ENCODE assay signal across 8 cellular contexts in the genomic region with DNA sequence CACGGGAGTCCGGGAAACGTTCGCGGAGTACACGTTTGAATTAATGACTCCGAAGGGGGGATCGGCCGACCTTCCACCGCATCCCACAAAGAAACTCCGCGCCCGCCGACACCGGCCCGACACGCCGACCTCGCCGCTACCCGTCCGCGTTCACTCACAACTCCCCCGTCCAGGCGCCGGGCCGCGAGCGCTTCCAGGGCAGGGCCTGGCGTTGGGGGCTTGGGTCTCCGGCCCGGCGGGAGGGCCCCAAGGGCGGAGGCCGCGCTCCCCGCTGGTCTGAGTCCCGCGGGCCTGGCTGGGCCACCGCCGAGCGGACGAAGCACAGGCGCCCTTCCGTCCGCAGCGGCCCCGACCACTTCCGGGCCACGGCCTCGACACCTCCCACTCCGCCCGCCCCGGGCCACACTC. TPM values are rescaled to one million over a fixed set of nuclear protein-coding genes. Genes with fewer than 3 reads are reported as not detected.
DNase-seq lines count a peak whose midpoint lies in the region; ATAC-seq and TF ChIP-seq lines count a peak whose summit lies in the region.
"Not testable (repeated sequence)": the region's sequence is repeated elsewhere in the genome, so short reads cannot be mapped to it uniquely, and the experiment has no call there.

No MANE protein-coding gene starts in this region.

- H3K27me3 ChIP-seq in effector memory CD4-positive, alpha-beta T cell (replicated peaks; ENCODE audit: control insufficient read depth, insufficient read depth, low read length, poor library complexity, severe bottlenecking); left lung: not testable (repeated sequence)

- H3K4me1 ChIP-seq in effector memory CD4-positive, alpha-beta T cell (ENCODE audit: control insufficient read depth, insufficient read depth, low read length, poor library complexity, severe bottlenecking): peaks cover 16% of the 10 kb centered on the region
- H3K4me1 ChIP-seq in left lung: peaks cover 20 to 44% of the 10 kb centered on the region in 2 donors

- not testable (repeated sequence) for TF ChIP-seq CTCF in C4-2B (conservative IDR thresholded peaks at IDR 0.05); NB4 (IDR thresholded peaks at IDR 0.05; ENCODE audit: low read depth, low read length); left lung (IDR thresholded peaks at IDR 0.05)

- peak; percentile 56 for ATAC-seq in GM19395 (IDR thresholded peaks at IDR 0.05; ENCODE audit: unreplicated experiment)
- ATAC-seq in HG02943 (IDR thresholded peaks at IDR 0.05; ENCODE audit: low read depth, unreplicated experiment): peak; percentile 57
- peak; percentile 85 for ATAC-seq in left lung

- intact Hi-C loops in activated CD4-positive, alpha-beta T cell treated with anti-CD3 and anti-CD28 coated beads, Interleukin-2, amount 10 ng/mL, durations not matched to agents 24 days and 14 days (cut with micrococcal nuclease); left lung (cut with DNase I): not testable (repeated sequence)

- not testable (repeated sequence) for H3K27me3 Mint-ChIP-seq in activated CD4-positive, alpha-beta T cell treated with anti-CD3 and anti-CD28 coated beads, Interleukin-2, amount 10 ng/mL, durations not matched to agents 24 days and 14 days

- H3K4me3 ChIP-seq in NB4 (ENCODE audit: low read depth, low read length): peak overlapping the region; percentile 83
- peak overlapping the region; percentile 95 for H3K4me3 ChIP-seq in effector memory CD4-positive, alpha-beta T cell (ENCODE audit: insufficient read depth, low read depth, low read length, poor library complexity, severe bottlenecking)
- peak overlapping the region; percentile 80 to 98 for H3K4me3 ChIP-seq in left lung
- H3K4me3 ChIP-seq in skin epidermis: peak overlapping the region; percentile 71 to 99 (median 92)

- TF ChIP-seq POLR2A in NB4 (IDR thresholded peaks at IDR 0.05; ENCODE audit: extremely low read depth, insufficient read length): not testable (repeated sequence)

- H3K9me3 ChIP-seq in effector memory CD4-positive, alpha-beta T cell (ENCODE audit: control insufficient read depth, low read length); left lung: not testable (repeated sequence)

- peak overlapping the region; percentile 97 for H3K27ac Mint-ChIP-seq in activated CD4-positive, alpha-beta T cell treated with anti-CD3 and anti-CD28 coated beads, Interleukin-2, amount 10 ng/mL, durations not matched to agents 24 days and 14 days

- peaks cover 40% of the 10 kb centered on the region for H3K36me3 Mint-ChIP-seq in activated CD4-positive, alpha-beta T cell treated with anti-CD3 and anti-CD28 coated beads, Interleukin-2, amount 10 ng/mL, durations not matched to agents 24 days and 14 days (ENCODE audit: low read depth)

- H3K4me1 Mint-ChIP-seq in activated CD4-positive, alpha-beta T cell treated with anti-CD3 and anti-CD28 coated beads, Interleukin-2, amount 10 ng/mL, durations not matched to agents 24 days and 14 days: peaks cover 29% of the 10 kb centered on the region

- peak overlapping the region; percentile 98 for H3K27ac ChIP-seq in C4-2B
- H3K27ac ChIP-seq in effector memory CD4-positive, alpha-beta T cell (ENCODE audit: insufficient read depth, low read length, poor library complexity, severe bottlenecking): peak overlapping the region; percentile 94
- H3K27ac ChIP-seq in left lung: peak overlapping the region; percentile 97 to 98
- H3K27ac ChIP-seq in skin epidermis: peak overlapping the region; percentile 67 to 99 (median 96)

- H3K36me3 ChIP-seq in effector memory CD4-positive, alpha-beta T cell (ENCODE audit: control insufficient read depth, insufficient read depth, low read length): peaks cover 16% of the 10 kb centered on the region
- peaks cover 0 to 21% of the 10 kb centered on the region in 2 donors for H3K36me3 ChIP-seq in left lung

- H3K9me3 Mint-ChIP-seq in activated CD4-positive, alpha-beta T cell treated with anti-CD3 and anti-CD28 coated beads, Interleukin-2, amount 10 ng/mL, durations not matched to agents 24 days and 14 days: not testable (repeated sequence)

- H3K4me3 Mint-ChIP-seq in activated CD4-positive, alpha-beta T cell treated with anti-CD3 and anti-CD28 coated beads, Interleukin-2, amount 10 ng/mL, durations not matched to agents 24 days and 14 days: peak overlapping the region; percentile 94

- DNase-seq in NB4 (ENCODE audit: low read depth); activated CD4-positive, alpha-beta T cell treated with anti-CD3 and anti-CD28 coated beads, Interleukin-2, amount 10 ng/mL, durations not matched to agents 24 days and 14 days; left lung: not testable (repeated sequence)
- peak in 1 of 3 donors; percentile 14 for DNase-seq in effector memory CD4-positive, alpha-beta T cell

RNA-seq across cellular contexts. Expression of a gene that starts 0.4 kb away (rescaled TPM):
- total RNA-seq in activated CD4-positive, alpha-beta T cell treated with anti-CD3 and anti-CD28 coated beads, Interleukin-2, amount 10 ng/mL, durations not matched to agents 24 days and 14 days: 399 and 416 TPM in 2 replicates
- 100 to 1,000 TPM; 109 to 124 TPM for total RNA-seq in left lung

RNA-seq across cellular contexts. Expression of a gene that starts 16.1 kb away (rescaled TPM):
- 34.1 and 38.7 TPM in 2 replicates for total RNA-seq in activated CD4-positive, alpha-beta T cell treated with anti-CD3 and anti-CD28 coated beads, Interleukin-2, amount 10 ng/mL, durations not matched to agents 24 days and 14 days
- total RNA-seq in left lung: 10 to 100 TPM; 47.3 to 51.7 TPM

RNA-seq across cellular contexts. Expression of a gene that starts 31.3 kb away (rescaled TPM):
- 1.7 and 2.1 TPM in 2 replicates for total RNA-seq in activated CD4-positive, alpha-beta T cell treated with anti-CD3 and anti-CD28 coated beads, Interleukin-2, amount 10 ng/mL, durations not matched to agents 24 days and 14 days
- 1 to 10 TPM; 1.3 to 1.5 TPM for total RNA-seq in left lung

RNA-seq across cellular contexts. Expression of a gene that starts 44.1 kb away (rescaled TPM):
- 33.4 and 34.7 TPM in 2 replicates for total RNA-seq in activated CD4-positive, alpha-beta T cell treated with anti-CD3 and anti-CD28 coated beads, Interleukin-2, amount 10 ng/mL, durations not matched to agents 24 days and 14 days
- total RNA-seq in left lung: 10 to 100 TPM; 16.4 to 22.6 TPM

RNA-seq across cellular contexts. Expression of a gene that starts 52.9 kb away (rescaled TPM):
- total RNA-seq in activated CD4-positive, alpha-beta T cell treated with anti-CD3 and anti-CD28 coated beads, Interleukin-2, amount 10 ng/mL, durations not matched to agents 24 days and 14 days: 38.7 and 38.9 TPM in 2 replicates
- 10 to 100 TPM; 14.4 to 24.4 TPM for total RNA-seq in left lung
